In genomic region chr16:15396509-15396829, GRCh38 we compare ENCODE assay signal across 8 cellular contexts. TPM values are rescaled to one million over a fixed set of nuclear protein-coding genes. Genes with fewer than 3 reads are reported as not detected.
DNase-seq lines count a peak whose midpoint lies in the region; TF ChIP-seq lines count a peak whose summit lies in the region.
"Not testable (repeated sequence)": the region's sequence is repeated elsewhere in the genome, so short reads cannot be mapped to it uniquely, and the experiment has no call there.

No MANE protein-coding gene starts in this region.

- H3K9ac ChIP-seq in HUES6 (ENCODE audit: low read length) (peak overlapping the region; percentile 11), mucosa of stomach (ENCODE audit: low read length) (peak overlapping the region; percentile 53)
- H3K9ac ChIP-seq in adipocyte (ENCODE audit: low read length); iPS-20b (ENCODE audit: low read depth, low read length): not testable (repeated sequence)

- not testable (repeated sequence) for TF ChIP-seq CTCF in A673 (conservative IDR thresholded peaks at IDR 0.05; ENCODE audit: low read depth, low read length); esophagus muscularis mucosa (IDR thresholded peaks at IDR 0.05); prostate gland (IDR thresholded peaks at IDR 0.05); thyroid gland (IDR thresholded peaks at IDR 0.05)

- not testable (repeated sequence) for H3K27me3 ChIP-seq in A673 (replicated peaks; ENCODE audit: insufficient read depth, low read depth, low read length, poor library complexity); HUES6 (ENCODE audit: control insufficient read depth, insufficient read depth, low read length); adipocyte (replicated peaks; ENCODE audit: control insufficient read depth, insufficient read depth, low read length); esophagus muscularis mucosa; iPS-20b (ENCODE audit: insufficient read depth, low read length); mucosa of stomach (ENCODE audit: control insufficient read depth, insufficient read depth, low read length); prostate gland (replicated peaks; ENCODE audit: insufficient read depth); thyroid gland

- 81% methylated on average over 8 of the region's 8 CpGs for WGBS in esophagus muscularis mucosa
- WGBS in prostate gland, result 82% methylated on average over 8 of the region's 8 CpGs
- WGBS in thyroid gland, 2 donors, result 87% methylated on average over 8 of the region's 8 CpGs

- TF ChIP-seq EP300 in esophagus muscularis mucosa (IDR thresholded peaks at IDR 0.05), result not testable (repeated sequence)

- not testable (repeated sequence) for H3K4me1 ChIP-seq in A673 (ENCODE audit: insufficient read depth, low read length, poor library complexity, severe bottlenecking); HUES6 (ENCODE audit: control insufficient read depth, insufficient read depth, low read length); adipocyte (ENCODE audit: control insufficient read depth, insufficient read depth, low read length); iPS-20b (ENCODE audit: insufficient read depth, low read length); mucosa of stomach (ENCODE audit: control insufficient read depth, insufficient read depth, low read length); prostate gland (replicated peaks); thyroid gland
- peaks cover 0 to 17% (median 14%) of the 10 kb centered on the region in 4 donors for H3K4me1 ChIP-seq in esophagus muscularis mucosa

- H3K4me3 ChIP-seq in A673 (ENCODE audit: low read depth, low read length, poor library complexity, severe bottlenecking), result peak overlapping the region; percentile 55
- peak overlapping the region; percentile 71 for H3K4me3 ChIP-seq in HUES6 (ENCODE audit: low read depth, low read length)
- peak overlapping the region; percentile 78 for H3K4me3 ChIP-seq in adipocyte (ENCODE audit: low read length)
- H3K4me3 ChIP-seq in esophagus muscularis mucosa, result peak overlapping the region; percentile 53 to 77 (median 70)
- H3K4me3 ChIP-seq in iPS-20b (ENCODE audit: low read length), result peak overlapping the region; percentile 66; the same call in 1 of the 2 replicates
- H3K4me3 ChIP-seq in mucosa of stomach (ENCODE audit: low read length), result peak overlapping the region; percentile 19
- H3K4me3 ChIP-seq in prostate gland, result peak overlapping the region; percentile 54 to 57
- H3K4me3 ChIP-seq in thyroid gland (replicated peaks in 1 of 3), result not testable (repeated sequence)

- not testable (repeated sequence) for H3K27ac ChIP-seq in A673 (ENCODE audit: low read depth, low read length, poor library complexity, severe bottlenecking); HUES6 (ENCODE audit: low read depth, low read length); iPS-20b (ENCODE audit: low read length)
- H3K27ac ChIP-seq in esophagus muscularis mucosa (replicated peaks in 1 of 4), result peak overlapping the region; percentile 74 to 80 (median 78)
- H3K27ac ChIP-seq in prostate gland, result peak overlapping the region; percentile 64 to 67
- H3K27ac ChIP-seq in thyroid gland, result peak overlapping the region; percentile 21 to 75 (median 54)

- not testable (repeated sequence) for DNase-seq in A673 (ENCODE audit: low spot score); adipocyte (ENCODE audit: low read depth); esophagus muscularis mucosa (ENCODE audit: extremely low spot score); prostate gland (ENCODE audit: low spot score); thyroid gland

- not testable (repeated sequence) for BruUV-seq in A673 (replicated peaks; lab: Mats Ljungman, UMichigan)

- not testable (repeated sequence) for H3K9me3 ChIP-seq in A673 (ENCODE audit: low read depth, low read length, poor library complexity, severe bottlenecking); HUES6 (ENCODE audit: control insufficient read depth, insufficient read depth, low read depth, low read length); adipocyte (ENCODE audit: control insufficient read depth, low read length); esophagus muscularis mucosa; iPS-20b (ENCODE audit: insufficient read depth, low read depth, low read length); mucosa of stomach (ENCODE audit: control insufficient read depth, low read length); prostate gland; thyroid gland

- POLR2A ChIA-PET in A673 (lab: Charles Lee; ENCODE audit: low non-redundant PET), result not testable (repeated sequence)

- H3K36me3 ChIP-seq in A673 (ENCODE audit: insufficient read depth, low read length, poor library complexity, severe bottlenecking); HUES6 (ENCODE audit: control insufficient read depth, insufficient read depth, low read length); adipocyte (ENCODE audit: control insufficient read depth, insufficient read depth, low read length, severe bottlenecking); esophagus muscularis mucosa; iPS-20b (ENCODE audit: insufficient read depth, low read depth, low read length); mucosa of stomach (ENCODE audit: control insufficient read depth, insufficient read depth, low read length); prostate gland; thyroid gland: not testable (repeated sequence)

- CTCF ChIA-PET in A673 (lab: Charles Lee), result not testable (repeated sequence)

- not testable (repeated sequence) for TF ChIP-seq POLR2A in esophagus muscularis mucosa (IDR thresholded peaks at IDR 0.05; ENCODE audit: low read depth); prostate gland (IDR thresholded peaks at IDR 0.05); thyroid gland (IDR thresholded peaks at IDR 0.05)

- intact Hi-C loops in A673 (cut with micrococcal nuclease; ENCODE audit: unreplicated experiment); esophagus muscularis mucosa (cut with DNase I); prostate gland (cut with DNase I); thyroid gland (cut with DNase I): not testable (repeated sequence)

RNA-seq across cellular contexts. Expression of gene MPV17L, which starts 0.9 kb away (rescaled TPM):
- total RNA-seq in A673 (2021) (6.3 TPM in 2 replicates), esophagus muscularis mucosa (1 to 10 TPM; 6.6 to 9.5 (median 9.3) TPM), prostate gland (10 to 100 TPM in 1 of 2 donors, 1 to 10 TPM in 1; 8.1 to 13.5 TPM), thyroid gland (10 to 100 TPM in 3 of 4 donors, 1 to 10 TPM in 1; 6.9 to 20.8 (median 15.4) TPM)

RNA-seq across cellular contexts. Expression of gene NPIPA5, which starts 18.4 kb away (rescaled TPM):
- total RNA-seq in A673 (2021), result 3.8 and 3.9 TPM in 2 replicates
- 10 to 100 TPM; 10.4 to 35.5 (median 17.5) TPM for total RNA-seq in esophagus muscularis mucosa
- 10 to 100 TPM in 1 of 2 donors, 1 to 10 TPM in 1; 8.3 to 31.3 TPM for total RNA-seq in prostate gland
- 10 to 100 TPM in 1 of 4 donors, 1 to 10 TPM in 3; 3.6 to 21.2 (median 7.3) TPM for total RNA-seq in thyroid gland

RNA-seq across cellular contexts. Expression of gene BMERB1, which starts 37.9 kb away (rescaled TPM):
- total RNA-seq in A673 (2021) (11.5 and 16.8 TPM in 2 replicates), esophagus muscularis mucosa (100 to 1,000 TPM in 2 of 4 donors, 10 to 100 TPM in 2; 75.6 to 103 (median 92.9) TPM), prostate gland (10 to 100 TPM; 49.1 to 51.1 TPM), thyroid gland (10 to 100 TPM; 13.7 to 31.0 (median 23.0) TPM)
